9 cellular contexts compared by ENCODE assay signal in genomic region chr19:18763674-18764590, GRCh38. TPM values are rescaled to one million over a fixed set of nuclear protein-coding genes. Genes with fewer than 3 reads are reported as not detected.
DNase-seq lines count a peak whose midpoint lies in the region; FAIRE-seq and TF ChIP-seq lines count a peak whose summit lies in the region.
"Had no signal": no experiment of that assay in that cellular context is flagged by ENCODE, and none has a peak within 500 bp of the region (broad histone marks: within the 10 kb centered on the region; RNA-seq: fewer than 3 reads in every experiment).

No MANE protein-coding gene starts in this region.

- H3K4me1 Mint-ChIP-seq in HFFc6 (ENCODE audit: low read depth) = peaks cover 18% of the 10 kb centered on the region

- dilution Hi-C loops in keratinocyte (cut with MboI; ENCODE audit: extremely low pct_ligation_motif_present, low sequenced_read_pairs) = no loop called here

- H3K27me3 ChIP-seq in ACC112 (ENCODE audit: insufficient read depth, low read length) (no peaks in the 10 kb centered on the region), keratinocyte (ENCODE audit: control insufficient read depth, extremely low read depth, insufficient read depth, low read length) (no peaks in the 10 kb centered on the region), colonic mucosa (no peaks in the 10 kb centered on the region)

- H3K36me3 ChIP-seq in ACC112 (ENCODE audit: insufficient read depth, low read length) (no peaks in the 10 kb centered on the region), keratinocyte (ENCODE audit: control insufficient read depth in 2 of 2, extremely low read depth in 1 of 2, insufficient read depth in 2 of 2, low read length in 2 of 2) (no peaks in the 10 kb centered on the region), colonic mucosa (no peaks in the 10 kb centered on the region)

- H3K27me3 Mint-ChIP-seq in HFFc6 (ENCODE audit: insufficient read depth) = no peaks in the 10 kb centered on the region; the same call in none of the 2 replicates

- H3K4me3 ChIP-seq in ACC112 (ENCODE audit: low read depth, low read length) (no peak overlapping the region), keratinocyte (ENCODE audit: control insufficient read depth in 2 of 3, extremely low read depth in 1 of 3, insufficient read depth in 2 of 3, low read depth in 1 of 3, low read length in 3 of 3) (peak overlapping the region; percentile 18 to 34 (median 20)), colonic mucosa (no peak overlapping the region)

- TF ChIP-seq CTCF in HFFc6 (IDR thresholded peaks at IDR 0.05) (no peak), keratinocyte (optimal IDR thresholded peaks at IDR 0.05 in 1 of 3, IDR thresholded peaks at IDR 0.05 in 1 of 3, conservative IDR thresholded peaks at IDR 0.05 in 1 of 3; ENCODE audit: extremely low read depth in 1 of 3, insufficient read depth in 2 of 3, low read length in 3 of 3) (no peak), colonic mucosa (IDR thresholded peaks at IDR 0.05) (no peak)

- no peaks in the 10 kb centered on the region for H4K20me1 ChIP-seq in keratinocyte (ENCODE audit: control insufficient read depth, extremely low read depth, insufficient read depth, low read length)

- H3K9me3 ChIP-seq in keratinocyte (ENCODE audit: control insufficient read depth, low read depth, low read length) = no peaks in the 10 kb centered on the region
- no peaks in the 10 kb centered on the region for H3K9me3 ChIP-seq in colonic mucosa

- H3K9me1 ChIP-seq in keratinocyte (ENCODE audit: control insufficient read depth, extremely low read depth, insufficient read depth, low read length) = no peaks in the 10 kb centered on the region

- H3K27ac ChIP-seq in ACC112 (ENCODE audit: low read depth, low read length) (peak overlapping the region; percentile 50), keratinocyte (ENCODE audit: control insufficient read depth, insufficient read depth, low read length) (peak overlapping the region; percentile 71), colonic mucosa (no peak overlapping the region)

- H2AFZ ChIP-seq in ACC112 (ENCODE audit: low read length, unreplicated experiment) (no peak overlapping the region), keratinocyte (ENCODE audit: control insufficient read depth, low read length) (no peak overlapping the region)

- H3K4me1 ChIP-seq in ACC112 (ENCODE audit: control insufficient read depth, insufficient read depth, low read length, unreplicated experiment) = peaks cover 25% of the 10 kb centered on the region
- peaks cover 62% of the 10 kb centered on the region for H3K4me1 ChIP-seq in keratinocyte (ENCODE audit: control insufficient read depth, extremely low read depth, insufficient read depth, low read length)
- peaks cover 6% of the 10 kb centered on the region for H3K4me1 ChIP-seq in colonic mucosa

- peak overlapping the region; percentile 74 for H3K4me3 Mint-ChIP-seq in HFFc6
- H3K4me3 Mint-ChIP-seq: CD8-positive, alpha-beta T cell had no signal

- H3K9me3 Mint-ChIP-seq in HFFc6 = no peaks in the 10 kb centered on the region
- H3K9me3 Mint-ChIP-seq: CD8-positive, alpha-beta T cell had no signal

- H3K79me2 ChIP-seq in ACC112 (ENCODE audit: control insufficient read depth, insufficient read depth, low read length, unreplicated experiment) = no peaks in the 10 kb centered on the region
- peaks cover 3% of the 10 kb centered on the region for H3K79me2 ChIP-seq in keratinocyte (ENCODE audit: control insufficient read depth, insufficient read depth, low read length)

- peak; percentile 89 for FAIRE-seq in keratinocyte (lab: Jason Lieb, UNC)

- H3K9ac ChIP-seq in keratinocyte (ENCODE audit: control insufficient read depth, extremely low read depth, insufficient read depth, low read length) (peak overlapping the region; percentile 49), colonic mucosa (ENCODE audit: low read depth in 2 of 2, low read length in 2 of 2) (no peak overlapping the region)

- H3K36me3 Mint-ChIP-seq in HFFc6 (ENCODE audit: low read depth) = no peaks in the 10 kb centered on the region

- DNase-seq in HFFc6 = peak; percentile 86
- peak; percentile 63 for DNase-seq in SK-N-DZ (ENCODE audit: low spot score)
- DNase-seq in keratinocyte (ENCODE audit: low read depth, low spot score) = peak; percentile 84
- no peak for DNase-seq in activated T-cell treated with anti-CD3 and anti-CD28 coated beads, Interleukin-2, amount 50 U/mL, for 1 hour
- DNase-seq in NCI-H526 treated with DMSO at 0.1 percent for 48 hours (lab: John Stamatoyannopoulos, UW) = no peak
- no peak for DNase-seq in colonic mucosa
- no peak for DNase-seq in globus pallidus (ENCODE audit: low spot score)
- DNase-seq: CD8-positive, alpha-beta T cell had no signal

- intact Hi-C loops in colonic mucosa (cut with DNase I) = no loop called here

- H3K27ac Mint-ChIP-seq in HFFc6 = peak overlapping the region; percentile 93
- H3K27ac Mint-ChIP-seq: CD8-positive, alpha-beta T cell had no signal

- peak overlapping the region; percentile 78 for H3K4me2 ChIP-seq in keratinocyte (ENCODE audit: control insufficient read depth, extremely low read depth, insufficient read depth, low read depth, low read length)

RNA-seq across cellular contexts. Expression of gene COMP, which starts 27.2 kb away (rescaled TPM):
- total RNA-seq in HFFc6 (2021; fragmentation: NEBNext Ultra II Directional; extraction: Animal tissue kit (Norgen Biotek cat#: 25700)) = 1 to 10 TPM in 3 of 6 experiments, under 1 TPM in 3; 0.67 to 6.1 (median 0.98) TPM
- polyA plus RNA-seq in SK-N-DZ (2014; cell fraction: cytosol; rRNA removed) = 0.08 TPM in 1 of 2 replicates, not detected in the other
- polyA plus RNA-seq in SK-N-DZ (2014; cell fraction: nucleus; rRNA removed) = 0.28 TPM in 1 of 2 replicates, not detected in the other
- 0.02 to 0.21 TPM in 2 of 3 replicates, not detected in the other for polyA plus RNA-seq in keratinocyte
- polyA plus RNA-seq in keratinocyte (2011; ENCODE audit: low read depth) = 0.19 TPM
- 0.04 and 0.08 TPM in 2 replicates for polyA plus RNA-seq in keratinocyte (2011; cell fraction: cytosol; rRNA removed)
- 0.29 and 0.33 TPM in 2 replicates for polyA plus RNA-seq in keratinocyte (2011; cell fraction: nucleus; rRNA removed)
- polyA plus RNA-seq in keratinocyte (2012; ENCODE audit: low replicate concordance) = 0.05 TPM in 1 of 2 replicates, not detected in the other
- polyA minus RNA-seq in keratinocyte = 0.54 TPM in 1 of 3 replicates, not detected in the others
- not detected for polyA minus RNA-seq in keratinocyte (2011; cell fraction: cytosol; rRNA and poly(A)+ RNA removed)
- polyA minus RNA-seq in keratinocyte (2011; cell fraction: nucleus; rRNA and poly(A)+ RNA removed) = 0.23 and 0.63 TPM in 2 replicates
- under 1 TPM in 1 of 2 donors, not detected in 1; 0.13 TPM for total RNA-seq in colonic mucosa
- total RNA-seq: CD8-positive, alpha-beta T cell had no signal

Comparison
In these comparisons a context has a peak if more than half of its experiments do, and no peak if none do; other contexts are left out.
1. H3K4me3 ChIP-seq: peak in keratinocyte (3 of 3); none in ACC112 (single experiment) and colonic mucosa (single experiment).
2. DNase-seq: peak in HFFc6 (single experiment), SK-N-DZ (single experiment) and keratinocyte (single experiment); none in activated T-cell treated with anti-CD3 and anti-CD28 coated beads, Interleukin-2, amount 50 U/mL, for 1 hour (single experiment), NCI-H526 treated with DMSO at 0.1 percent for 48 hours (single experiment), colonic mucosa (single experiment) and globus pallidus (single experiment).